1 cellular context compared by ENCODE assay signal in the genomic region with DNA sequence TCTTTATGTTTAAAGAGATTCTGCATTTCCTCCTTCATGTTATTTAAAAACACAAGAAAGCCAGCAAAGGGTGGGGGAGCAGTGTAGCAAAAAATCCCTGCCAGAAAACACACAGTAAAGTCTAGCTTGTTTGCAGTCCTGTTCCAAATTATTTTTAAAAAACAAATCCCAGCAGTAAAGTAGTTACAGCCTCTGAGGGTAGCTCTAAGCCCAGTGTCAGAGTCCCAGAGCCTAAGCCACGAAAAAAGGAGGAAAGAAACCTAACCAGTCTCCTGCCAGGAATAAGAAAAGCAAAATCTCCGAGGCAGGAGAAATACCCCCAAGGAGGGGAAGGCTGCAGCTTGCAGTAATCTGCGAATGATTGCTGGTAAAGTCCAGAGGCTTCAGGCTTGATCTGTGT.
TF ChIP-seq lines count a peak whose summit lies in the region.

No MANE protein-coding gene starts in this region.

TF ChIP-seq in GM23338, 12 proteins besides CTCF, POLR2A, EP300 and RAD21 (continued from another document):
- TF ChIP-seq, protein P1, sequence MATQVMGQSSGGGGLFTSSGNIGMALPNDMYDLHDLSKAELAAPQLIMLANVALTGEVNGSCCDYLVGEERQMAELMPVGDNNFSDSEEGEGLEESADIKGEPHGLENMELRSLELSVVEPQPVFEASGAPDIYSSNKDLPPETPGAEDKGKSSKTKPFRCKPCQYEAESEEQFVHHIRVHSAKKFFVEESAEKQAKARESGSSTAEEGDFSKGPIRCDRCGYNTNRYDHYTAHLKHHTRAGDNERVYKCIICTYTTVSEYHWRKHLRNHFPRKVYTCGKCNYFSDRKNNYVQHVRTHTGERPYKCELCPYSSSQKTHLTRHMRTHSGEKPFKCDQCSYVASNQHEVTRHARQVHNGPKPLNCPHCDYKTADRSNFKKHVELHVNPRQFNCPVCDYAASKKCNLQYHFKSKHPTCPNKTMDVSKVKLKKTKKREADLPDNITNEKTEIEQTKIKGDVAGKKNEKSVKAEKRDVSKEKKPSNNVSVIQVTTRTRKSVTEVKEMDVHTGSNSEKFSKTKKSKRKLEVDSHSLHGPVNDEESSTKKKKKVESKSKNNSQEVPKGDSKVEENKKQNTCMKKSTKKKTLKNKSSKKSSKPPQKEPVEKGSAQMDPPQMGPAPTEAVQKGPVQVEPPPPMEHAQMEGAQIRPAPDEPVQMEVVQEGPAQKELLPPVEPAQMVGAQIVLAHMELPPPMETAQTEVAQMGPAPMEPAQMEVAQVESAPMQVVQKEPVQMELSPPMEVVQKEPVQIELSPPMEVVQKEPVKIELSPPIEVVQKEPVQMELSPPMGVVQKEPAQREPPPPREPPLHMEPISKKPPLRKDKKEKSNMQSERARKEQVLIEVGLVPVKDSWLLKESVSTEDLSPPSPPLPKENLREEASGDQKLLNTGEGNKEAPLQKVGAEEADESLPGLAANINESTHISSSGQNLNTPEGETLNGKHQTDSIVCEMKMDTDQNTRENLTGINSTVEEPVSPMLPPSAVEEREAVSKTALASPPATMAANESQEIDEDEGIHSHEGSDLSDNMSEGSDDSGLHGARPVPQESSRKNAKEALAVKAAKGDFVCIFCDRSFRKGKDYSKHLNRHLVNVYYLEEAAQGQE (IDR thresholded peaks at IDR 0.05; ENCODE audit: unreplicated experiment): no peak
- TF ChIP-seq EZH2 (IDR thresholded peaks at IDR 0.05; ENCODE audit: low read depth, unreplicated experiment) (no peak), CREB1 (CRISPR knock-in tag; IDR thresholded peaks at IDR 0.05; ENCODE audit: low read depth) (no peak), NANOG (IDR thresholded peaks at IDR 0.05; ENCODE audit: borderline replicate concordance) (no peak), JUNB (IDR thresholded peaks at IDR 0.05; ENCODE audit: unreplicated experiment) (no peak)
- TF ChIP-seq, protein P2, sequence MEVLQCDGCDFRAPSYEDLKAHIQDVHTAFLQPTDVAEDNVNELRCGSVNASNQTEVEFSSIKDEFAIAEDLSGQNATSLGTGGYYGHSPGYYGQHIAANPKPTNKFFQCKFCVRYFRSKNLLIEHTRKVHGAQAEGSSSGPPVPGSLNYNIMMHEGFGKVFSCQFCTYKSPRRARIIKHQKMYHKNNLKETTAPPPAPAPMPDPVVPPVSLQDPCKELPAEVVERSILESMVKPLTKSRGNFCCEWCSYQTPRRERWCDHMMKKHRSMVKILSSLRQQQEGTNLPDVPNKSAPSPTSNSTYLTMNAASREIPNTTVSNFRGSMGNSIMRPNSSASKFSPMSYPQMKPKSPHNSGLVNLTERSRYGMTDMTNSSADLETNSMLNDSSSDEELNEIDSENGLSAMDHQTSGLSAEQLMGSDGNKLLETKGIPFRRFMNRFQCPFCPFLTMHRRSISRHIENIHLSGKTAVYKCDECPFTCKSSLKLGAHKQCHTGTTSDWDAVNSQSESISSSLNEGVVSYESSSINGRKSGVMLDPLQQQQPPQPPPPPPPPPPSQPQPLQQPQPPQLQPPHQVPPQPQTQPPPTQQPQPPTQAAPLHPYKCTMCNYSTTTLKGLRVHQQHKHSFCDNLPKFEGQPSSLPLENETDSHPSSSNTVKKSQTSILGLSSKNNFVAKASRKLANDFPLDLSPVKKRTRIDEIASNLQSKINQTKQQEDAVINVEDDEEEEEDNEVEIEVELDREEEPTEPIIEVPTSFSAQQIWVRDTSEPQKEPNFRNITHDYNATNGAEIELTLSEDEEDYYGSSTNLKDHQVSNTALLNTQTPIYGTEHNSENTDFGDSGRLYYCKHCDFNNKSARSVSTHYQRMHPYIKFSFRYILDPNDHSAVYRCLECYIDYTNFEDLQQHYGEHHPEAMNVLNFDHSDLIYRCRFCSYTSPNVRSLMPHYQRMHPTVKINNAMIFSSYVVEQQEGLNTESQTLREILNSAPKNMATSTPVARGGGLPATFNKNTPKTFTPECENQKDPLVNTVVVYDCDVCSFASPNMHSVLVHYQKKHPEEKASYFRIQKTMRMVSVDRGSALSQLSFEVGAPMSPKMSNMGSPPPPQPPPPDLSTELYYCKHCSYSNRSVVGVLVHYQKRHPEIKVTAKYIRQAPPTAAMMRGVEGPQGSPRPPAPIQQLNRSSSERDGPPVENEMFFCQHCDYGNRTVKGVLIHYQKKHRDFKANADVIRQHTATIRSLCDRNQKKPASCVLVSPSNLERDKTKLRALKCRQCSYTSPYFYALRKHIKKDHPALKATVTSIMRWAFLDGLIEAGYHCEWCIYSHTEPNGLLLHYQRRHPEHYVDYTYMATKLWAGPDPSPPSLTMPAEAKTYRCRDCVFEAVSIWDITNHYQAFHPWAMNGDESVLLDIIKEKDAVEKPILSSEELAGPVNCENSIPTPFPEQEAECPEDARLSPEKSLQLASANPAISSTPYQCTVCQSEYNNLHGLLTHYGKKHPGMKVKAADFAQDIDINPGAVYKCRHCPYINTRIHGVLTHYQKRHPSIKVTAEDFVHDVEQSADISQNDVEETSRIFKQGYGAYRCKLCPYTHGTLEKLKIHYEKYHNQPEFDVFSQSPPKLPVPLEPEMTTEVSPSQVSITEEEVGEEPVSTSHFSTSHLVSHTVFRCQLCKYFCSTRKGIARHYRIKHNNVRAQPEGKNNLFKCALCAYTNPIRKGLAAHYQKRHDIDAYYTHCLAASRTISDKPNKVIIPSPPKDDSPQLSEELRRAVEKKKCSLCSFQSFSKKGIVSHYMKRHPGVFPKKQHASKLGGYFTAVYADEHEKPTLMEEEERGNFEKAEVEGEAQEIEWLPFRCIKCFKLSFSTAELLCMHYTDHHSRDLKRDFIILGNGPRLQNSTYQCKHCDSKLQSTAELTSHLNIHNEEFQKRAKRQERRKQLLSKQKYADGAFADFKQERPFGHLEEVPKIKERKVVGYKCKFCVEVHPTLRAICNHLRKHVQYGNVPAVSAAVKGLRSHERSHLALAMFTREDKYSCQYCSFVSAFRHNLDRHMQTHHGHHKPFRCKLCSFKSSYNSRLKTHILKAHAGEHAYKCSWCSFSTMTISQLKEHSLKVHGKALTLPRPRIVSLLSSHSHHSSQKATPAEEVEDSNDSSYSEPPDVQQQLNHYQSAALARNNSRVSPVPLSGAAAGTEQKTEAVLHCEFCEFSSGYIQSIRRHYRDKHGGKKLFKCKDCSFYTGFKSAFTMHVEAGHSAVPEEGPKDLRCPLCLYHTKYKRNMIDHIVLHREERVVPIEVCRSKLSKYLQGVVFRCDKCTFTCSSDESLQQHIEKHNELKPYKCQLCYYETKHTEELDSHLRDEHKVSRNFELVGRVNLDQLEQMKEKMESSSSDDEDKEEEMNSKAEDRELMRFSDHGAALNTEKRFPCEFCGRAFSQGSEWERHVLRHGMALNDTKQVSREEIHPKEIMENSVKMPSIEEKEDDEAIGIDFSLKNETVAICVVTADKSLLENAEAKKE (CRISPR knock-in tag; IDR thresholded peaks at IDR 0.05): no peak
